In the genomic region with DNA sequence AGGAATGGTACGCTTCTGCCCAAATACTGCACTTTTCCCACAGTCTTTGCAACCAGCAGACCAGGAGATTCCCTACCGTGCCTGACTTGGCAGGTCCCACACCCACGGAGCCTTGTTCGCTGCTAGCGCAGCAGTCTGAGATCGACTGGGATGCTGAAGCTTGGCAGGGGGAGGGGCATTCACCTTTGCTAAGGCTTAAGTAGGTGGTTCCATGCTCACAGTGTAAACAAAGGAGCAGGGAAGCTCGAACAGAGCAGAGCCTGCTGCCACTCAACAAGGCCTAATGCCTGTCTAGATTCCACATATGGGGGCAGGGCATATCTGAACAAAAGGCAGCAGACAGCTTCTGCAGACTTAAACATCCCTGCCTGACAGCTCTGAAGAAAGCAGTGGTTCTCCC, we compare ENCODE assay signal across 22 cellular contexts.
A peak's percentile ranks its signal among the peaks of the same experiment; 100 is the strongest.
DNase-seq lines count a peak whose midpoint lies in the region; ATAC-seq lines count a peak whose summit lies in the region.
"Had no signal": no experiment of that assay in that cellular context is flagged by ENCODE, and none has a peak within 500 bp of the region (broad histone marks: within the 10 kb centered on the region; RNA-seq: fewer than 3 reads in every experiment).

No MANE protein-coding gene starts in this region.

- peak overlapping the region; percentile 44 for H3K27ac ChIP-seq in caudate nucleus (ENCODE audit: low read depth, low read length)
- H3K27ac ChIP-seq: BLaER1 had no signal

- peak in 48 of 61 donors; percentile 9 to 95 (median 62) for DNase-seq in caudate nucleus (lab: John Stamatoyannopoulos, UW)
- peak; percentile 43 to 93 (median 76) for DNase-seq in head of caudate nucleus
- peak; percentile 85 for DNase-seq in putamen (ENCODE audit: low spot score)
- DNase-seq in SHP77 treated with DMSO at 0.1 percent for 48 hours (lab: John Stamatoyannopoulos, UW): no peak
- DNase-seq: 8988T; ACHN; BE2C; C1 segment of cervical spinal cord; CD4-positive, alpha-beta memory T cell; CD4-positive, CD25-positive, alpha-beta regulatory T cell; CD8-positive, alpha-beta memory T cell; COR-L47; DMS 273 treated with DMSO at 0.1 percent for 48 hours; DMS153; DMS53; DMS79; DND-41; EL; GDM1 had no signal

- intact Hi-C loops in head of caudate nucleus (cut with DNase I): no loop called here

- ATAC-seq in esophagus mucosa: no peak
- ATAC-seq: GM12878 had no signal
